In genomic region chr4:109301691-109302365, GRCh38 we compare ENCODE assay signal across 7 cellular contexts. TPM values are rescaled to one million over a fixed set of nuclear protein-coding genes. Genes with fewer than 3 reads are reported as not detected.
A peak's percentile ranks its signal among the peaks of the same experiment; 100 is the strongest.
DNase-seq lines count a peak whose midpoint lies in the region; ATAC-seq and TF ChIP-seq lines count a peak whose summit lies in the region.

No MANE protein-coding gene starts in this region.

- peak overlapping the region; percentile 73 to 80 for H3K4me3 Mint-ChIP-seq in stimulated activated naive B cell treated with anti-CD40 and anti-IgM and Interleukin-4, amounts not matched to agents 10 μg/mL and 1 μg/mL and 100 μg/mL, for 72 hours

- H3K27ac Mint-ChIP-seq in stimulated activated naive B cell treated with anti-CD40 and anti-IgM and Interleukin-4, amounts not matched to agents 10 μg/mL and 1 μg/mL and 100 μg/mL, for 72 hours, result no peak overlapping the region

- H3K9me3 Mint-ChIP-seq in stimulated activated naive B cell treated with anti-CD40 and anti-IgM and Interleukin-4, amounts not matched to agents 10 μg/mL and 1 μg/mL and 100 μg/mL, for 72 hours, result peaks cover 0 to 2% of the 10 kb centered on the region in 2 donors

- H3K9ac ChIP-seq in HUES6 (ENCODE audit: low read length) (peak overlapping the region; percentile 78), adipocyte (ENCODE audit: low read length) (peak overlapping the region; percentile 25), iPS-20b (ENCODE audit: low read depth, low read length) (peak overlapping the region; percentile 76; the same call in 1 of the 2 replicates)

- no peaks in the 10 kb centered on the region for H3K9me3 ChIP-seq in HUES6 (ENCODE audit: control insufficient read depth, insufficient read depth, low read depth, low read length)
- H3K9me3 ChIP-seq in adipocyte (ENCODE audit: control insufficient read depth, low read length), result no peaks in the 10 kb centered on the region
- no peaks in the 10 kb centered on the region for H3K9me3 ChIP-seq in iPS-20b (ENCODE audit: insufficient read depth, low read depth, low read length)

- peaks cover 10 to 18% of the 10 kb centered on the region in 2 donors for H3K4me1 Mint-ChIP-seq in stimulated activated naive B cell treated with anti-CD40 and anti-IgM and Interleukin-4, amounts not matched to agents 10 μg/mL and 1 μg/mL and 100 μg/mL, for 72 hours

- H3K27me3 Mint-ChIP-seq in stimulated activated naive B cell treated with anti-CD40 and anti-IgM and Interleukin-4, amounts not matched to agents 10 μg/mL and 1 μg/mL and 100 μg/mL, for 72 hours, result peaks cover 55% of the 10 kb centered on the region in 2 donors

- TF ChIP-seq CTCF in omental fat pad (IDR thresholded peaks at IDR 0.05), result no peak

- peak overlapping the region; percentile 75 for H3K4me3 ChIP-seq in HUES6 (ENCODE audit: low read depth, low read length)
- H3K4me3 ChIP-seq in adipocyte (ENCODE audit: low read length), result peak overlapping the region; percentile 82
- peak overlapping the region; percentile 73 for H3K4me3 ChIP-seq in iPS-20b (ENCODE audit: low read length)

- H3K27me3 ChIP-seq in HUES6 (ENCODE audit: control insufficient read depth, insufficient read depth, low read length) (peaks cover 40% of the 10 kb centered on the region), adipocyte (replicated peaks; ENCODE audit: control insufficient read depth, insufficient read depth, low read length) (peaks cover 30% of the 10 kb centered on the region), iPS-20b (ENCODE audit: insufficient read depth, low read length) (peaks cover 49% of the 10 kb centered on the region)

- H3K27ac ChIP-seq in HUES6 (ENCODE audit: low read depth, low read length), result no peak overlapping the region
- no peak overlapping the region for H3K27ac ChIP-seq in iPS-20b (ENCODE audit: low read length)

- peaks cover 0 to 2% of the 10 kb centered on the region in 2 donors for H3K36me3 Mint-ChIP-seq in stimulated activated naive B cell treated with anti-CD40 and anti-IgM and Interleukin-4, amounts not matched to agents 10 μg/mL and 1 μg/mL and 100 μg/mL, for 72 hours

- H3K36me3 ChIP-seq in HUES6 (ENCODE audit: control insufficient read depth, insufficient read depth, low read length), result no peaks in the 10 kb centered on the region
- no peaks in the 10 kb centered on the region for H3K36me3 ChIP-seq in adipocyte (ENCODE audit: control insufficient read depth, insufficient read depth, low read length, severe bottlenecking)
- H3K36me3 ChIP-seq in iPS-20b (ENCODE audit: insufficient read depth, low read depth, low read length), result no peaks in the 10 kb centered on the region

- ATAC-seq in stimulated activated naive B cell treated with anti-CD40 and anti-IgM and Interleukin-4, amounts not matched to agents 10 μg/mL and 1 μg/mL and 100 μg/mL, for 72 hours (replicated peaks), result peak; percentile 8 to 22
- no peak for ATAC-seq in omental fat pad (ENCODE audit: low FRiP score)
- no peak for ATAC-seq in GM21360 (IDR thresholded peaks at IDR 0.05; ENCODE audit: unreplicated experiment)

- peaks cover 16% of the 10 kb centered on the region for H3K4me1 ChIP-seq in HUES6 (ENCODE audit: control insufficient read depth, insufficient read depth, low read length)
- H3K4me1 ChIP-seq in adipocyte (ENCODE audit: control insufficient read depth, insufficient read depth, low read length), result peaks cover 10% of the 10 kb centered on the region
- H3K4me1 ChIP-seq in iPS-20b (ENCODE audit: insufficient read depth, low read length), result no peaks in the 10 kb centered on the region; the same call in 1 of the 2 replicates

- DNase-seq in adipocyte (ENCODE audit: low read depth) (peak; percentile 9), omental fat pad (ENCODE audit: low spot score) (no peak), DMS153 (lab: John Stamatoyannopoulos, UW) (no peak)
- DNase-seq in stimulated activated naive B cell treated with anti-CD40 and anti-IgM and Interleukin-4, amounts not matched to agents 10 μg/mL and 1 μg/mL and 100 μg/mL, for 72 hours, result no peak

RNA-seq across cellular contexts. Expression of gene COL25A1, which starts 0.6 kb away (rescaled TPM):
- 10 to 100 TPM in 2 of 4 donors, 1 to 10 TPM in 2; 7.1 to 21.3 (median 12.6) TPM for total RNA-seq in omental fat pad

Comparison
In these comparisons a context has a peak if more than half of its experiments do, and no peak if none do; other contexts are left out.
1. H3K9ac ChIP-seq: peak in every context shown above with its lines; median percentile 78 in HUES6; 76 in iPS-20b; 25 in adipocyte.
2. ATAC-seq: peak in stimulated activated naive B cell treated with anti-CD40 and anti-IgM and Interleukin-4, amounts not matched to agents 10 μg/mL and 1 μg/mL and 100 μg/mL, for 72 hours (2 of 2); none in omental fat pad (single experiment) and GM21360 (single experiment).
3. Peak in every context shown above with its lines, with median percentiles within 50 percentile points of each other: H3K4me3 ChIP-seq.